ENCODE assay signal across 25 cellular contexts in the genomic region with DNA sequence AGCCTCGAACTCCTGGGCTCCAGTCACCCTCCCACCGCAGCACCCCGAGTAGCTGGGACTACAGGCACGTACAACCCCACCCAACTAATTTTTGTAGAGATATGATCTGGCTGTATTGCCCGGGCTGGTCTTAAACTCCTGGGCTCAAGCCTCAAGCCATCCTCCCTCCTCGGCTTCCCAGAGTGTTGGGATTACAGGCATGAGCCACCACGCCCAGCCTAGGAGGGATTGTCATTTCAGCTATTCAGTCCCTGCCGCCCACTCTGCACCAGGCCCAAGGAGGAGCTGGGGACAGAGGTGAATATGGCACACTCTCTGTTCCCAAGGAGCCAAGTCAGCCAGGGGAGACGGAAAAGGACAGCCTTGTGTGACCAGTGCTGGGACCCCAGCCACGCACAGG.
DNase-seq lines count a peak whose midpoint lies in the region; ATAC-seq, FAIRE-seq and TF ChIP-seq lines count a peak whose summit lies in the region.
"Had no signal": no experiment of that assay in that cellular context is flagged by ENCODE, and none has a peak within 500 bp of the region (broad histone marks: within the 10 kb centered on the region; RNA-seq: fewer than 3 reads in every experiment).

No MANE protein-coding gene starts in this region.

- H3K4me3 ChIP-seq in A549 (no peak overlapping the region), GM23338 (no peak overlapping the region), WERI-Rb-1 (ENCODE audit: low read depth, low read length) (no peak overlapping the region), trophoblast cell (ENCODE audit: low read depth, low read length) (no peak overlapping the region)
- H3K4me3 ChIP-seq: MG63, PC-9 had no signal

- H3K79me1 ChIP-seq in trophoblast cell (ENCODE audit: low read length), result no peaks in the 10 kb centered on the region

- DNase-seq in A549 (ENCODE audit: low read depth in 1 of 2, low spot score in 1 of 2) (no peak), GM23338 (ENCODE audit: low spot score) (no peak), WERI-Rb-1 (peak; percentile 31), trophoblast cell (peak; percentile 67 to 77), CD14-positive monocyte (ENCODE audit: low spot score) (no peak)
- DNase-seq: C1 segment of cervical spinal cord; Caco-2; CD8-positive, alpha-beta T cell; GF-D8; KG1; MG63; NCI-H1105 treated with DMSO at 0.1 percent for 48 hours; NCI-H146; NCI-H1930; NCI-H2107; NCI-H446; NCI-H524 treated with DMSO at 0.1 percent for 48 hours; NCI-H774; RPMI8226; SHP77 had no signal

- no peak for TF ChIP-seq CTCF in A549 (IDR thresholded peaks at IDR 0.05)
- TF ChIP-seq CTCF in GM23338 (conservative IDR thresholded peaks at IDR 0.05; ENCODE audit: low read depth in 2 of 2), result no peak
- TF ChIP-seq CTCF in WERI-Rb-1 (IDR thresholded peaks at IDR 0.05; ENCODE audit: low read depth, low read length), result no peak
- TF ChIP-seq CTCF in CD14-positive monocyte (IDR thresholded peaks at IDR 0.05), result no peak

- H3K4me2 ChIP-seq in A549, result no peak overlapping the region
- H3K4me2 ChIP-seq in GM23338, result no peak overlapping the region
- no peak overlapping the region for H3K4me2 ChIP-seq in trophoblast cell (ENCODE audit: low read length)
- H3K4me2 ChIP-seq: PC-9 had no signal

- no peaks in the 10 kb centered on the region for H3F3A ChIP-seq in GM23338 (replicated peaks; ENCODE audit: low read depth)

- no peaks in the 10 kb centered on the region; the same call in 2 of the 3 replicates for H3K9me3 Mint-ChIP-seq in GM23338
- peaks cover 0 to under 1% (median 0%) of the 10 kb centered on the region in 7 donors for H3K9me3 Mint-ChIP-seq in CD14-positive monocyte
- H3K9me3 Mint-ChIP-seq: CD8-positive, alpha-beta T cell had no signal

- no peak overlapping the region for H2BK12ac ChIP-seq in trophoblast cell (ENCODE audit: low read length)

- ATAC-seq in A549, result peak in 1 of 2 experiments; percentile 30; a peak in 3 of 6 replicates
- no peak for ATAC-seq in GM23338
- ATAC-seq in GM18861 (IDR thresholded peaks at IDR 0.05; ENCODE audit: unreplicated experiment), result no peak
- ATAC-seq in HG03354 (IDR thresholded peaks at IDR 0.05; ENCODE audit: poor library complexity, severe bottlenecking, unreplicated experiment), result no peak
- ATAC-seq: CD8-positive, alpha-beta T cell had no signal

- no peaks in the 10 kb centered on the region for H3K9me2 ChIP-seq in GM23338 (ENCODE audit: insufficient read depth)

- H4K91ac ChIP-seq in trophoblast cell (ENCODE audit: low read depth, low read length), result no peak overlapping the region

- POLR2A ChIA-PET in A549 (lab: Yijun Ruan, JAX), result no interaction called here

- no peak overlapping the region for H3K4ac ChIP-seq in trophoblast cell (ENCODE audit: low read depth, low read length)

- no peak for FAIRE-seq in A549 (lab: Jason Lieb, UNC)
- FAIRE-seq: GM12891, HTR-8/SVneo had no signal

- no peak overlapping the region for H3K18ac ChIP-seq in trophoblast cell (ENCODE audit: low read length)

- H2BK120ac ChIP-seq in trophoblast cell (ENCODE audit: insufficient read depth, low read length, poor library complexity), result no peak overlapping the region

- H3K36me3 Mint-ChIP-seq in GM23338 (ENCODE audit: low read depth), result no peaks in the 10 kb centered on the region
- no peaks in the 10 kb centered on the region for H3K36me3 Mint-ChIP-seq in CD14-positive monocyte
- H3K36me3 Mint-ChIP-seq: CD8-positive, alpha-beta T cell had no signal

- H3K79me2 ChIP-seq in GM23338 (replicated peaks; ENCODE audit: insufficient read depth) (no peaks in the 10 kb centered on the region), trophoblast cell (ENCODE audit: control insufficient read depth, insufficient read depth, low read length, poor library complexity) (no peaks in the 10 kb centered on the region)

- H3K4me3 Mint-ChIP-seq in GM23338, result no peak overlapping the region
- no peak overlapping the region for H3K4me3 Mint-ChIP-seq in CD14-positive monocyte
- H3K4me3 Mint-ChIP-seq: CD8-positive, alpha-beta T cell had no signal

- H3K27ac ChIP-seq in A549 (peak overlapping the region; percentile 71 to 98), GM23338 (ENCODE audit: low read depth) (no peak overlapping the region), WERI-Rb-1 (no peak overlapping the region), trophoblast cell (ENCODE audit: low read depth, low read length) (no peak overlapping the region)
- H3K27ac ChIP-seq: PC-9 had no signal

- H2AFZ ChIP-seq in GM23338 (peak overlapping the region; percentile 52; the same call in 1 of the 2 replicates), trophoblast cell (ENCODE audit: insufficient read depth, low read length, poor library complexity) (no peak overlapping the region)
- H2AFZ ChIP-seq: PC-9 had no signal

- H3K14ac ChIP-seq in trophoblast cell (ENCODE audit: low read length), result no peak overlapping the region

- no peak overlapping the region for H2AK5ac ChIP-seq in trophoblast cell (ENCODE audit: low read length)

- no peak for TF ChIP-seq POLR2A in A549 (IDR thresholded peaks at IDR 0.05; ENCODE audit: low read length)

- H3K4me1 Mint-ChIP-seq in GM23338 (peaks cover 10% of the 10 kb centered on the region; the same call in 2 of the 3 replicates), CD14-positive monocyte (peaks cover 15% of the 10 kb centered on the region)

- H4K20me1 ChIP-seq in GM23338 (replicated peaks; ENCODE audit: insufficient read depth), result no peaks in the 10 kb centered on the region

- H3K27me3 ChIP-seq in GM23338 (ENCODE audit: insufficient read depth) (no peaks in the 10 kb centered on the region), WERI-Rb-1 (ENCODE audit: insufficient read depth, low read depth, severe bottlenecking) (no peaks in the 10 kb centered on the region), trophoblast cell (ENCODE audit: insufficient read depth, low read length) (no peaks in the 10 kb centered on the region)
- H3K27me3 ChIP-seq: MG63 had no signal

- CTCF ChIA-PET in A549 (lab: Yijun Ruan, JAX), result interaction anchor here (0.6 to 1.6 kb wide), 5 partner anchors 8 to 153 kb away, joined by 3 to 10 read pairs (median 4); no protein-coding TSS in a partner anchor

- TF ChIP-seq RAD21 in A549 (conservative IDR thresholded peaks at IDR 0.05 in 1 of 2, IDR thresholded peaks at IDR 0.05 in 1 of 2), result no peak

- no peaks in the 10 kb centered on the region for H3K36me3 ChIP-seq in GM23338 (ENCODE audit: insufficient read depth)
- no peaks in the 10 kb centered on the region for H3K36me3 ChIP-seq in WERI-Rb-1
- no peaks in the 10 kb centered on the region for H3K36me3 ChIP-seq in trophoblast cell (ENCODE audit: control insufficient read depth in 1 of 2, insufficient read depth in 2 of 2, low read length in 2 of 2)
- H3K36me3 ChIP-seq: MG63 had no signal

- no peak overlapping the region for H4K8ac ChIP-seq in trophoblast cell (ENCODE audit: low read depth, low read length)

- no peak overlapping the region for H2BK5ac ChIP-seq in trophoblast cell (ENCODE audit: low read depth, low read length, poor library complexity)

- no peak for TF ChIP-seq EP300 in A549 (IDR thresholded peaks at IDR 0.05)

- WGBS in A549 (ENCODE audit: missing lambda C conversion rate), result 82% methylated on average over 7 of the region's 10 CpGs
- WGBS in trophoblast cell (ENCODE audit: extremely low coverage, insufficient coverage, insufficient read length), result no CpG with 5 or more reads among the region's 10 CpGs

- H3K4me1 ChIP-seq in A549, result peaks cover 53% of the 10 kb centered on the region
- no peaks in the 10 kb centered on the region for H3K4me1 ChIP-seq in GM23338 (ENCODE audit: insufficient read depth)
- peaks cover 8% of the 10 kb centered on the region in 2 experiments for H3K4me1 ChIP-seq in trophoblast cell (ENCODE audit: control insufficient read depth in 1 of 2, insufficient read depth in 2 of 2, low read length in 2 of 2)
- H3K4me1 ChIP-seq: Caco-2 had no signal

- no peak overlapping the region for H4K12ac ChIP-seq in trophoblast cell (ENCODE audit: low read depth, low read length)

- H3K9me3 ChIP-seq in A549, result no peaks in the 10 kb centered on the region
- no peaks in the 10 kb centered on the region for H3K9me3 ChIP-seq in WERI-Rb-1 (ENCODE audit: severe bottlenecking)
- H3K9me3 ChIP-seq in trophoblast cell (ENCODE audit: insufficient read depth, low read depth, low read length), result peaks cover 3% of the 10 kb centered on the region
- H3K9me3 ChIP-seq: Caco-2, MG63 had no signal

- intact Hi-C loops in CD14-positive monocyte (cut with micrococcal nuclease), result no loop called here

- H3K9ac ChIP-seq in trophoblast cell (ENCODE audit: low read length), result no peak overlapping the region

- no peak overlapping the region for H3K23ac ChIP-seq in trophoblast cell (ENCODE audit: low read length)

- H3K27ac Mint-ChIP-seq in GM23338 (no peak overlapping the region), CD14-positive monocyte (peak overlapping the region in 1 of 7 donors; percentile 10)
- H3K27ac Mint-ChIP-seq: CD8-positive, alpha-beta T cell had no signal

- H3K27me3 Mint-ChIP-seq in GM23338 (ENCODE audit: insufficient read depth, low read depth, poor library complexity) (peaks cover 8% of the 10 kb centered on the region), CD14-positive monocyte (ENCODE audit: low read depth in 3 of 3) (peaks cover 6 to 14% (median 7%) of the 10 kb centered on the region in 3 donors)

TF ChIP-seq in A549, 52 proteins besides CTCF, POLR2A, EP300 and RAD21 (continues in another document):
- no peak for TF ChIP-seq HOXA7 (CRISPR knock-in tag; IDR thresholded peaks at IDR 0.05)
- no peak for TF ChIP-seq MYC (IDR thresholded peaks at IDR 0.05; ENCODE audit: borderline replicate concordance, low read length)
- no peak for TF ChIP-seq HES2 (IDR thresholded peaks at IDR 0.05)
- TF ChIP-seq KDM1A (IDR thresholded peaks at IDR 0.05; ENCODE audit: low read depth), result no peak
- TF ChIP-seq HDAC2 (IDR thresholded peaks at IDR 0.05), result no peak
- TF ChIP-seq ZNF302 (CRISPR knock-in tag; IDR thresholded peaks at IDR 0.05), result no peak
- TF ChIP-seq GATA3 (IDR thresholded peaks at IDR 0.05; ENCODE audit: borderline replicate concordance), result no peak

TF ChIP-seq in GM23338, 12 proteins besides CTCF, POLR2A, EP300 and RAD21 (continues in another document):
- TF ChIP-seq POLR2AphosphoS5 (IDR thresholded peaks at IDR 0.05; ENCODE audit: low read depth), result no peak

Comparison
In these comparisons a context has a peak if more than half of its experiments do, and no peak if none do; other contexts are left out.
1. DNase-seq: peak in WERI-Rb-1 (single experiment) and trophoblast cell (2 of 2); none in A549 (0 of 2), GM23338 (single experiment) and CD14-positive monocyte (single experiment).
2. H3K27ac ChIP-seq: peak in A549 (2 of 2); none in GM23338 (single experiment), WERI-Rb-1 (single experiment) and trophoblast cell (single experiment).